ENCODE assay signal across 10 cellular contexts in genomic region chr19:42441047-42441440, GRCh38. TPM values are rescaled to one million over a fixed set of nuclear protein-coding genes. Genes with fewer than 3 reads are reported as not detected.
A peak's percentile ranks its signal among the peaks of the same experiment; 100 is the strongest.
DNase-seq lines count a peak whose midpoint lies in the region; ATAC-seq and TF ChIP-seq lines count a peak whose summit lies in the region.
"Had no signal": no experiment of that assay in that cellular context is flagged by ENCODE, and none has a peak within 500 bp of the region (broad histone marks: within the 10 kb centered on the region; RNA-seq: fewer than 3 reads in every experiment).

No MANE protein-coding gene starts in this region.

- no peak overlapping the region for H3K23ac ChIP-seq in mesendoderm (ENCODE audit: low read length)

- no peaks in the 10 kb centered on the region for H3K79me2 ChIP-seq in mesendoderm (ENCODE audit: control insufficient read depth, insufficient read depth, low read length)

- no peak overlapping the region for H2BK5ac ChIP-seq in mesendoderm (ENCODE audit: low read length)

- H3K36me3 ChIP-seq in BLaER1 (no peaks in the 10 kb centered on the region), lung (ENCODE audit: control insufficient read depth in 2 of 2, insufficient read depth in 2 of 2, low read length in 2 of 2) (no peaks in the 10 kb centered on the region), mesendoderm (ENCODE audit: control insufficient read depth, insufficient read depth, low read length) (no peaks in the 10 kb centered on the region)
- H3K36me3 ChIP-seq: tibial nerve had no signal

- no peak overlapping the region for H3K56ac ChIP-seq in mesendoderm (ENCODE audit: low read length)

- no peak overlapping the region for H4K8ac ChIP-seq in mesendoderm (ENCODE audit: low read depth, low read length)

- H3K4me3 ChIP-seq in BLaER1 (no peak overlapping the region), lung (no peak overlapping the region), mesendoderm (ENCODE audit: low read length) (no peak overlapping the region)
- H3K4me3 ChIP-seq: tibial nerve had no signal

- H2AK5ac ChIP-seq in mesendoderm (ENCODE audit: low read length): no peak overlapping the region

- H3K4ac ChIP-seq in mesendoderm (ENCODE audit: low read depth, low read length): no peak overlapping the region

- peaks cover 16% of the 10 kb centered on the region; the same call in 1 of the 2 replicates for H4K20me1 ChIP-seq in BLaER1

- H3K18ac ChIP-seq in mesendoderm (ENCODE audit: low read length): no peak overlapping the region

- no peak overlapping the region for H2BK120ac ChIP-seq in mesendoderm (ENCODE audit: low read depth, low read length)

- peak overlapping the region; percentile 45 for H3K4me2 ChIP-seq in BLaER1
- no peak overlapping the region for H3K4me2 ChIP-seq in mesendoderm (ENCODE audit: low read length)

- no peak overlapping the region for H3K9ac ChIP-seq in BLaER1
- H3K9ac ChIP-seq in mesendoderm (ENCODE audit: low read length): no peak overlapping the region

- H3K4me1 ChIP-seq in BLaER1: peaks cover 18% of the 10 kb centered on the region
- no peaks in the 10 kb centered on the region for H3K4me1 ChIP-seq in lung (ENCODE audit: control insufficient read depth in 2 of 2, insufficient read depth in 2 of 2, low read length in 2 of 2)
- H3K4me1 ChIP-seq in mesendoderm (ENCODE audit: control insufficient read depth, low read depth, low read length): peaks cover 2% of the 10 kb centered on the region

- H4K5ac ChIP-seq in mesendoderm (ENCODE audit: low read length): no peak overlapping the region

- ATAC-seq in lung (ENCODE audit: insufficient read depth, low FRiP score) (peak; percentile 23), GM18502 (IDR thresholded peaks at IDR 0.05; ENCODE audit: poor library complexity, unreplicated experiment) (no peak)

- H3K27ac ChIP-seq in BLaER1 (no peak overlapping the region), lung (ENCODE audit: low read depth in 1 of 2, low read length in 1 of 2) (peak overlapping the region in 1 of 2 donors; percentile 82), mesendoderm (ENCODE audit: low read depth, low read length) (no peak overlapping the region)
- H3K27ac ChIP-seq: tibial nerve had no signal

- 27 to 34% methylated on average over 2 of the region's 2 CpGs for WGBS in lung, 2 donors
- WGBS in mesendoderm (ENCODE audit: extremely low coverage, insufficient coverage, low lambda C conversion rate): no CpG with 5 or more reads among the region's 2 CpGs

- no peak overlapping the region for H2BK15ac ChIP-seq in mesendoderm (replicated peaks; ENCODE audit: low read depth)

- no peaks in the 10 kb centered on the region for H3K27me3 ChIP-seq in BLaER1
- H3K27me3 ChIP-seq in lung (ENCODE audit: control insufficient read depth, insufficient read depth): no peaks in the 10 kb centered on the region
- no peaks in the 10 kb centered on the region for H3K27me3 ChIP-seq in mesendoderm (ENCODE audit: insufficient read depth, low read length, poor library complexity)
- H3K27me3 ChIP-seq: tibial nerve had no signal

- no peaks in the 10 kb centered on the region for H3K9me3 ChIP-seq in BLaER1
- no peaks in the 10 kb centered on the region for H3K9me3 ChIP-seq in lung (ENCODE audit: control insufficient read depth in 2 of 2, insufficient read depth in 1 of 2, low read length in 1 of 2)
- H3K9me3 ChIP-seq: tibial nerve had no signal

- TF ChIP-seq CTCF in lung (IDR thresholded peaks at IDR 0.05; ENCODE audit: control extremely low read depth, extremely low read depth): no peak

- no peaks in the 10 kb centered on the region for H3K79me1 ChIP-seq in mesendoderm (ENCODE audit: low read length)

- DNase-seq in GDM1 (lab: John Stamatoyannopoulos, UW) (peak; percentile 67), UCSD-AML1 (lab: John Stamatoyannopoulos, UW; ENCODE audit: unreplicated experiment) (peak; percentile 47), lung (ENCODE audit: low spot score) (no peak), OCI-M2 (lab: John Stamatoyannopoulos, UW; ENCODE audit: unreplicated experiment) (no peak), mesendoderm (no peak), NAMALWA (ENCODE audit: low spot score) (no peak)

RNA-seq across cellular contexts. Expression of gene CXCL17, which starts 1.7 kb away (rescaled TPM):
- 100 to 1,000 TPM in 1 of 2 donors, 10 to 100 TPM in 1; 98.9 to 154 TPM for total RNA-seq in lung
- polyA plus RNA-seq in lung: 100 to 1,000 TPM; 289 to 688 TPM
- polyA plus RNA-seq in mesendoderm (2013, experiment 1 of 2): 0.08 TPM
- 0.06 TPM for polyA plus RNA-seq in mesendoderm (2013, experiment 2 of 2)
- total RNA-seq: NCI-H460, tibial nerve had no signal

RNA-seq across cellular contexts. Expression of gene LIPE, which starts 13.9 kb away (rescaled TPM):
- 1 to 10 TPM; 4.5 TPM for total RNA-seq in lung
- polyA plus RNA-seq in lung: 1 to 10 TPM; 3.6 to 7.7 TPM
- polyA plus RNA-seq in mesendoderm (2013, experiment 1 of 2): 3.5 TPM
- 3.5 TPM for polyA plus RNA-seq in mesendoderm (2013, experiment 2 of 2)

RNA-seq across cellular contexts. Expression of gene CNFN, which starts 50.9 kb away (rescaled TPM):
- total RNA-seq in lung: 1 to 10 TPM in 1 of 2 donors, not detected in 1; 1.0 TPM
- 1 to 10 TPM; 2.2 to 4.1 TPM for polyA plus RNA-seq in lung
- 17.8 TPM for polyA plus RNA-seq in mesendoderm (2013, experiment 1 of 2)
- 17.0 TPM for polyA plus RNA-seq in mesendoderm (2013, experiment 2 of 2)

Comparison
In these comparisons a context has a peak if more than half of its experiments do, and no peak if none do; other contexts are left out.
1. DNase-seq: peak in GDM1 (single experiment) and UCSD-AML1 (single experiment); none in lung (single experiment), OCI-M2 (single experiment), mesendoderm (single experiment) and NAMALWA (single experiment).